8 cellular contexts compared by ENCODE assay signal in the genomic region with DNA sequence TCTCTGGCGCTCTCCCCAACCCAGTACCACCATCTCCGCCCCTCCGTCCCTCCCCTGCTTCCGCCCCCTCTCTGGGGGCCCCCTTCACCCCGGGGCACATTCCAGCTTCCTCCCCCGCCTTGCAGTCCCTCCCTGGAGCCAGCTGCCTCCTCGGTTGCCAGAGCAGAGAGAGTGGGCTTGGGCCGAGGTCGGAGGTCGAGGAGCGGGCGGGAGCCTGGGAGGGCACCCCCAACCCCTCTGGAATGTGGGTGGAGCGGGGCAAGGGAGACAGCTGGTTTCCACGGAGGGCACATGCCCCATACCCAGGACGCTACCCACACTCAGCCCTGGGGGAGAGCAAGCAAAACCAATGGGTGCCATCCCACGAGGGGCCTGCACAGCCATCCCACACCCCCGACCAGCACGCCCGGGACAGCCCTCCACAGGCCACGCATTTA. TPM values are rescaled to one million over a fixed set of nuclear protein-coding genes. Genes with fewer than 3 reads are reported as not detected.
DNase-seq lines count a peak whose midpoint lies in the region; ATAC-seq and TF ChIP-seq lines count a peak whose summit lies in the region.

No MANE protein-coding gene starts in this region.

- H3K9me3 ChIP-seq in ES-I3 (ENCODE audit: control insufficient read depth, insufficient read depth, low read length) = no peaks in the 10 kb centered on the region
- no peaks in the 10 kb centered on the region for H3K9me3 ChIP-seq in SU-DHL-6 (ENCODE audit: insufficient read depth, low read length)

- peak overlapping the region; percentile 86 for H3K27ac ChIP-seq in SU-DHL-6 (ENCODE audit: low read depth, low read length)

- H3K27me3 ChIP-seq in SU-DHL-6 (ENCODE audit: low read length) = no peaks in the 10 kb centered on the region

- H3K79me2 ChIP-seq in SU-DHL-6 (ENCODE audit: insufficient read depth, low read length) = no peaks in the 10 kb centered on the region

- no peak for TF ChIP-seq CTCF in SU-DHL-6 (IDR thresholded peaks at IDR 0.05; ENCODE audit: insufficient read depth, low read length, poor library complexity, severe bottlenecking)

- H3K36me3 ChIP-seq in ES-I3 (ENCODE audit: insufficient read depth, low read length) (no peaks in the 10 kb centered on the region; the same call in 1 of the 2 replicates), SU-DHL-6 (ENCODE audit: low read length) (no peaks in the 10 kb centered on the region)

- peak overlapping the region; percentile 70 for H3K9ac ChIP-seq in ES-I3 (ENCODE audit: low read depth, low read length)
- peak overlapping the region; percentile 90 for H3K9ac ChIP-seq in SU-DHL-6 (ENCODE audit: low read length)

- H3K4me3 ChIP-seq in SU-DHL-6 (ENCODE audit: insufficient read depth, low read length, poor library complexity, severe bottlenecking) = peak overlapping the region; percentile 84

- peak overlapping the region; percentile 91 for H3K4me2 ChIP-seq in SU-DHL-6 (ENCODE audit: low read depth, low read length, poor library complexity, severe bottlenecking)

- no peaks in the 10 kb centered on the region for H3K9me2 ChIP-seq in SU-DHL-6 (replicated peaks; ENCODE audit: insufficient read depth, low read length)

- H2AFZ ChIP-seq in SU-DHL-6 (ENCODE audit: low read depth, low read length, severe bottlenecking) = no peak overlapping the region

- H3F3A ChIP-seq in SU-DHL-6 (ENCODE audit: insufficient read depth) = peaks cover 67% of the 10 kb centered on the region

- peaks cover 22% of the 10 kb centered on the region for H3K4me1 ChIP-seq in ES-I3 (ENCODE audit: insufficient read depth, low read length)

- no peak for ATAC-seq in sciatic nerve
- ATAC-seq in HG02840 (IDR thresholded peaks at IDR 0.05; ENCODE audit: low FRiP score, unreplicated experiment) = no peak

- intact Hi-C loops in sciatic nerve (cut with DNase I) = no loop called here

- no peaks in the 10 kb centered on the region for H4K20me1 ChIP-seq in SU-DHL-6 (ENCODE audit: low read depth, low read length)

- DNase-seq in glomerular visceral epithelial cell (ENCODE audit: extremely low spot score) (peak; percentile 73), sciatic nerve (ENCODE audit: low spot score) (peak; percentile 71), NOMO-1 treated with dmso at 0.1 percent for 144 hours (lab: John Stamatoyannopoulos, UW; ENCODE audit: unreplicated experiment) (no peak), HuH-7 (ENCODE audit: low spot score) (no peak), DMS 273 (lab: John Stamatoyannopoulos, UW; ENCODE audit: unreplicated experiment) (no peak)

RNA-seq across cellular contexts. Expression of gene CIRBP, which starts 6.4 kb away (rescaled TPM):
- 550 TPM for total RNA-seq in sciatic nerve

RNA-seq across cellular contexts. Expression of gene FAM174C, which starts 12.6 kb away (rescaled TPM):
- 21.4 TPM for total RNA-seq in sciatic nerve

RNA-seq across cellular contexts. Expression of gene MIDN, which starts 14.3 kb away (rescaled TPM):
- total RNA-seq in sciatic nerve = 117 TPM

RNA-seq across cellular contexts. Expression of gene ATP5F1D, which starts 21.2 kb away (rescaled TPM):
- 90.9 TPM for total RNA-seq in sciatic nerve

RNA-seq across cellular contexts. Expression of gene EFNA2, which starts 23.0 kb away (rescaled TPM):
- total RNA-seq in sciatic nerve = not detected

Comparison
In these comparisons a context has a peak if more than half of its experiments do, and no peak if none do; other contexts are left out.
1. DNase-seq: peak in glomerular visceral epithelial cell (single experiment) and sciatic nerve (single experiment); none in NOMO-1 treated with dmso at 0.1 percent for 144 hours (single experiment), HuH-7 (single experiment) and DMS 273 (single experiment).